ENCODE assay signal across 21 cellular contexts in genomic region chr1:39526466-39527189, GRCh38. TPM values are rescaled to one million over a fixed set of nuclear protein-coding genes. Genes with fewer than 3 reads are reported as not detected.
DNase-seq lines count a peak whose midpoint lies in the region; ATAC-seq and TF ChIP-seq lines count a peak whose summit lies in the region.
"Had no signal": no experiment of that assay in that cellular context is flagged by ENCODE, and none has a peak within 500 bp of the region (broad histone marks: within the 10 kb centered on the region; RNA-seq: fewer than 3 reads in every experiment).

No MANE protein-coding gene starts in this region.

- H2AFZ ChIP-seq in MM.1S (ENCODE audit: low read length) (no peak overlapping the region), osteoblast (ENCODE audit: low read length) (no peak overlapping the region)

- H3K9ac ChIP-seq in MM.1S (ENCODE audit: low read length) = peak overlapping the region; percentile 69; the same call in 1 of the 2 replicates

- no peak for TF ChIP-seq CTCF in C4-2B (conservative IDR thresholded peaks at IDR 0.05)
- no peak for TF ChIP-seq CTCF in MM.1S (IDR thresholded peaks at IDR 0.05; ENCODE audit: low read length)
- TF ChIP-seq CTCF in osteoblast (IDR thresholded peaks at IDR 0.05; ENCODE audit: extremely low read depth, low read depth, low read length) = no peak

- H3K9me2 ChIP-seq in MM.1S (replicated peaks; ENCODE audit: insufficient read depth, low read length) = no peaks in the 10 kb centered on the region

- H3K4me3 Mint-ChIP-seq in stimulated activated memory B cell treated with anti-CD40 and anti-IgM and Interleukin-4, amounts not matched to agents 10 μg/mL and 1 μg/mL and 100 μg/mL, for 72 hours = peak overlapping the region; percentile 59
- H3K4me3 Mint-ChIP-seq: HFFc6 had no signal

- peak overlapping the region; percentile 93 for H3K27ac Mint-ChIP-seq in stimulated activated memory B cell treated with anti-CD40 and anti-IgM and Interleukin-4, amounts not matched to agents 10 μg/mL and 1 μg/mL and 100 μg/mL, for 72 hours
- H3K27ac Mint-ChIP-seq: HFFc6 had no signal

- no peak overlapping the region for H3K4me3 ChIP-seq in MM.1S (ENCODE audit: low read length)
- no peak overlapping the region for H3K4me3 ChIP-seq in osteoblast (ENCODE audit: insufficient read depth, low read length)
- H3K4me3 ChIP-seq: K562, Peyer's patch had no signal

- H3K4me2 ChIP-seq in MM.1S (ENCODE audit: low read depth, low read length) = 0 out of 2 replicates have a peak overlapping the region, but pooled peaks have one; percentile 4
- no peak overlapping the region for H3K4me2 ChIP-seq in osteoblast (ENCODE audit: insufficient read depth, low read length)

- H3K79me2 ChIP-seq in MM.1S (ENCODE audit: low read length) (peaks cover 32% of the 10 kb centered on the region), osteoblast (ENCODE audit: insufficient read depth, low read length) (no peaks in the 10 kb centered on the region)

- TF ChIP-seq POLR2A in GM18505 (IDR thresholded peaks at IDR 0.05; ENCODE audit: borderline replicate concordance, extremely low read depth, insufficient read depth, insufficient read length) = no peak

- H3K4me1 ChIP-seq in MM.1S (ENCODE audit: low read length) = peaks cover 39% of the 10 kb centered on the region
- no peaks in the 10 kb centered on the region for H3K4me1 ChIP-seq in osteoblast (ENCODE audit: insufficient read depth, low read length)

- no peaks in the 10 kb centered on the region for H3K27me3 Mint-ChIP-seq in stimulated activated memory B cell treated with anti-CD40 and anti-IgM and Interleukin-4, amounts not matched to agents 10 μg/mL and 1 μg/mL and 100 μg/mL, for 72 hours

- peaks cover 46% of the 10 kb centered on the region for H3K36me3 Mint-ChIP-seq in stimulated activated memory B cell treated with anti-CD40 and anti-IgM and Interleukin-4, amounts not matched to agents 10 μg/mL and 1 μg/mL and 100 μg/mL, for 72 hours

- H3K27me3 ChIP-seq in MM.1S (replicated peaks; ENCODE audit: insufficient read depth, low read length) = no peaks in the 10 kb centered on the region
- no peaks in the 10 kb centered on the region for H3K27me3 ChIP-seq in osteoblast (ENCODE audit: insufficient read depth, low read length)
- H3K27me3 ChIP-seq: Peyer's patch had no signal

- peak overlapping the region; percentile 56 for H3K27ac ChIP-seq in C4-2B
- H3K27ac ChIP-seq in MM.1S (ENCODE audit: low read length) = peak overlapping the region; percentile 96; the same call in 1 of the 2 replicates
- no peak overlapping the region for H3K27ac ChIP-seq in osteoblast (ENCODE audit: low read depth, low read length)

- H3K36me3 ChIP-seq in MM.1S (replicated peaks; ENCODE audit: insufficient read depth, low read length) (0 out of 2 replicates have a peak, but pooled peaks cover 4% of the 10 kb centered on the region), osteoblast (ENCODE audit: insufficient read depth, low read length) (peaks cover 22% of the 10 kb centered on the region)

- no peaks in the 10 kb centered on the region for H3K9me3 ChIP-seq in MM.1S (replicated peaks; ENCODE audit: insufficient read depth, low read length)
- H3K9me3 ChIP-seq in osteoblast (ENCODE audit: low read depth, low read length) = no peaks in the 10 kb centered on the region
- H3K9me3 ChIP-seq: Peyer's patch had no signal

- H4K20me1 ChIP-seq in MM.1S (ENCODE audit: insufficient read depth, low read length) (no peaks in the 10 kb centered on the region), osteoblast (ENCODE audit: insufficient read depth, low read length) (no peaks in the 10 kb centered on the region)

- DNase-seq in MM.1S = no peak
- peak; percentile 76 for DNase-seq in osteoblast (ENCODE audit: insufficient read length, low spot score, missing footprints)
- no peak for DNase-seq in D341Med (ENCODE audit: low spot score)
- no peak for DNase-seq in NCI-H2081 (lab: John Stamatoyannopoulos, UW)
- DNase-seq: C1 segment of cervical spinal cord, Calu3, H7, HFFc6, NCI-H1105, NCI-H2171 treated with DMSO at 0.1 percent for 48 hours, NCI-H524 treated with DMSO at 0.1 percent for 48 hours, NCI-H82 had no signal

- peaks cover 29% of the 10 kb centered on the region for H3F3A ChIP-seq in MM.1S (ENCODE audit: insufficient read depth, low read length)

- H3K9me3 Mint-ChIP-seq in stimulated activated memory B cell treated with anti-CD40 and anti-IgM and Interleukin-4, amounts not matched to agents 10 μg/mL and 1 μg/mL and 100 μg/mL, for 72 hours = no peaks in the 10 kb centered on the region
- H3K9me3 Mint-ChIP-seq: CD8-positive, alpha-beta memory T cell; HFFc6 had no signal

- peaks cover 36% of the 10 kb centered on the region for H3K4me1 Mint-ChIP-seq in stimulated activated memory B cell treated with anti-CD40 and anti-IgM and Interleukin-4, amounts not matched to agents 10 μg/mL and 1 μg/mL and 100 μg/mL, for 72 hours

- ATAC-seq in stimulated activated memory B cell treated with anti-CD40 and anti-IgM and Interleukin-4, amounts not matched to agents 10 μg/mL and 1 μg/mL and 100 μg/mL, for 72 hours = no peak
- ATAC-seq in GM18505 (IDR thresholded peaks at IDR 0.05; ENCODE audit: unreplicated experiment) = no peak
- ATAC-seq: HepG2, SK-N-SH treated with all-trans-retinoic acid at 6 μM for 48 hours had no signal

RNA-seq across cellular contexts. Expression of gene BMP8A, which starts 35.2 kb away (rescaled TPM):
- 0.72 and 2.4 TPM in 2 replicates for total RNA-seq in osteoblast
- total RNA-seq: Daoy, HepG2, HFFc6 had no signal

RNA-seq across cellular contexts. Expression of gene PABPC4, which starts 50.0 kb away (rescaled TPM):
- 158 and 182 TPM in 2 replicates for total RNA-seq in osteoblast
